In the genomic region with DNA sequence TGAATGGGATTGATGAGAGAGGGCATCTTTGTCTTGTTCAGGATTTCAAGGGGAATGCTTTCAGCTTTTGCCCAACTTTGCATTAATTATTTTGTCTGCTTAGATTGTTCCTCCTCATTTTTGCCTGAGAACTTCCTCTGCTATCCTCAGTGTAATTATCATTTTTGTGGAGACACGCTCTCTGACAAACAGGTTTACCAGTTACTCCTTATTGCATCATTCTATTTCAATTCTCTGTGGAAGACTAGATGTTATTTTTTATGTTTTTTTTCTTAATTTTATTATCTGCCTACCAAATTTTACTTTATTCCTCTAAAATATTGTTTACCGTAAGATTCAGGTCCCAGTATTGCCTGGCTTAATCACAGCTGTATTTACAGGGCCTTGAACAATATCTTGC, we compare ENCODE assay signal across 23 cellular contexts.
"Had no signal": no experiment of that assay in that cellular context is flagged by ENCODE, and none has a peak within 500 bp of the region (broad histone marks: within the 10 kb centered on the region; RNA-seq: fewer than 3 reads in every experiment).

No MANE protein-coding gene starts in this region.

- H3K4me3 Mint-ChIP-seq: activated CD8-positive, alpha-beta T cell treated with anti-CD3 and anti-CD28 coated beads, Interleukin-2, amount 10 ng/mL, durations not matched to agents 7 days and 5 days; activated naive CD8-positive, alpha-beta T cell treated with anti-CD3 and anti-CD28 coated beads, Interleukin-2, amount 10 ng/mL, durations not matched to agents 7 days and 5 days; T-helper 17 cell; WTC11 had no signal

- H3K36me3 Mint-ChIP-seq: activated naive CD8-positive, alpha-beta T cell treated with anti-CD3 and anti-CD28 coated beads, Interleukin-2, amount 10 ng/mL, durations not matched to agents 7 days and 5 days; WTC11 had no signal

- H3K4me1 ChIP-seq: body of pancreas had no signal

- H3K27ac Mint-ChIP-seq: activated CD8-positive, alpha-beta T cell treated with anti-CD3 and anti-CD28 coated beads, Interleukin-2, amount 10 ng/mL, durations not matched to agents 7 days and 5 days; activated naive CD8-positive, alpha-beta T cell treated with anti-CD3 and anti-CD28 coated beads, Interleukin-2, amount 10 ng/mL, durations not matched to agents 7 days and 5 days; T-helper 17 cell; WTC11 had no signal

- H3K4me1 Mint-ChIP-seq: activated naive CD8-positive, alpha-beta T cell treated with anti-CD3 and anti-CD28 coated beads, Interleukin-2, amount 10 ng/mL, durations not matched to agents 7 days and 5 days; T-helper 17 cell had no signal

- H3K4me3 ChIP-seq: body of pancreas, PC-9 had no signal

- FAIRE-seq: bronchial epithelial cell had no signal

- H3K9me3 ChIP-seq: body of pancreas had no signal

- H3K27me3 ChIP-seq: body of pancreas had no signal

- H3K27me3 Mint-ChIP-seq: activated naive CD8-positive, alpha-beta T cell treated with anti-CD3 and anti-CD28 coated beads, Interleukin-2, amount 10 ng/mL, durations not matched to agents 7 days and 5 days; T-helper 17 cell had no signal

- H3K4me2 ChIP-seq: PC-9 had no signal

- DNase-seq: activated CD4-positive, alpha-beta T cell treated with anti-CD3 and anti-CD28 coated beads for 48 hours; activated CD4-positive, alpha-beta T cell treated with anti-CD3 and anti-CD28 coated beads, Interleukin-2, amount 50 U/mL, for 4 hours; activated CD4-positive, CD25-positive, alpha-beta regulatory T cell treated with anti-CD3 and anti-CD28 coated beads, Interleukin-2, amount 50 U/mL, for 72 hours; activated CD8-positive, alpha-beta memory T cell treated with anti-CD3 and anti-CD28 coated beads, Interleukin-2, amount 50 U/mL, for 48 hours; activated CD8-positive, alpha-beta T cell treated with anti-CD3 and anti-CD28 coated beads, Interleukin-2, amount 10 ng/mL, durations not matched to agents 7 days and 5 days; activated naive CD4-positive, alpha-beta T cell treated with anti-CD3 and anti-CD28 coated beads, Interleukin-2, amount 50 U/mL, for 16 hours; activated naive CD8-positive, alpha-beta T cell treated with anti-CD3 and anti-CD28 coated beads, Interleukin-2, amount 10 ng/mL, durations not matched to agents 7 days and 5 days; activated T-cell treated with anti-CD3 and anti-CD28 coated beads, Interleukin-2, amount 50 U/mL, for 1 hour; aorta; body of pancreas; central memory CD4-positive, alpha-beta T cell; KG1; NCI-H1105; NCI-H1436; NCI-H187; NCI-H2081; NCI-H510A treated with DMSO at 0.1 percent for 48 hours; PC-9; SIG-M5; T-helper 17 cell; T-helper 9 cell had no signal

- H3K9me3 Mint-ChIP-seq: WTC11 had no signal

- H3K27ac ChIP-seq: body of pancreas, PC-9 had no signal

- H2AFZ ChIP-seq: PC-9 had no signal
